8 cellular contexts compared by ENCODE assay signal in genomic region chr12:80472912-80473500, GRCh38. TPM values are rescaled to one million over a fixed set of nuclear protein-coding genes. Genes with fewer than 3 reads are reported as not detected.
DNase-seq lines count a peak whose midpoint lies in the region; ATAC-seq, FAIRE-seq and TF ChIP-seq lines count a peak whose summit lies in the region.

No MANE protein-coding gene starts in this region.

- H3K79me2 ChIP-seq in OCI-LY7 (ENCODE audit: insufficient read depth, low read depth, low read length) (no peaks in the 10 kb centered on the region), endothelial cell of umbilical vein (ENCODE audit: control insufficient read depth, insufficient read depth, low read length) (no peaks in the 10 kb centered on the region)

- H3K36me3 Mint-ChIP-seq in progenitor cell of endocrine pancreas (ENCODE audit: insufficient read depth): no peaks in the 10 kb centered on the region
- H3K36me3 Mint-ChIP-seq in stimulated activated memory B cell treated with anti-CD40 and anti-IgM and Interleukin-4, amounts not matched to agents 10 μg/mL and 1 μg/mL and 100 μg/mL, for 72 hours: no peaks in the 10 kb centered on the region

- H3K4me3 ChIP-seq in AG04449 (ENCODE audit: low read depth, low read length) (no peak overlapping the region), OCI-LY7 (ENCODE audit: low read depth, low read length, poor library complexity, severe bottlenecking) (no peak overlapping the region), endothelial cell of umbilical vein (replicated peaks in 1 of 3; ENCODE audit: insufficient read depth in 1 of 3, low read depth in 1 of 3, low read length in 3 of 3) (no peak overlapping the region)

- peak; percentile 43 for ATAC-seq in GM18520 (IDR thresholded peaks at IDR 0.05; ENCODE audit: unreplicated experiment)
- ATAC-seq in stimulated activated memory B cell treated with anti-CD40 and anti-IgM and Interleukin-4, amounts not matched to agents 10 μg/mL and 1 μg/mL and 100 μg/mL, for 72 hours: no peak

- H3K4me1 ChIP-seq in OCI-LY7 (ENCODE audit: insufficient read depth, low read length, poor library complexity, severe bottlenecking): no peaks in the 10 kb centered on the region
- H3K4me1 ChIP-seq in endothelial cell of umbilical vein (ENCODE audit: control insufficient read depth, extremely low read depth, insufficient read depth, low read length): no peaks in the 10 kb centered on the region

- no peaks in the 10 kb centered on the region for H3K9me1 ChIP-seq in endothelial cell of umbilical vein (replicated peaks; ENCODE audit: control insufficient read depth, extremely low read depth, insufficient read depth, low read length)

- H2AFZ ChIP-seq in OCI-LY7 (ENCODE audit: low read length) (0 out of 2 replicates have a peak overlapping the region, but pooled peaks have one; percentile 0), endothelial cell of umbilical vein (ENCODE audit: low read depth, low read length) (no peak overlapping the region)

- H3K27ac Mint-ChIP-seq in progenitor cell of endocrine pancreas: no peak overlapping the region
- H3K27ac Mint-ChIP-seq in stimulated activated memory B cell treated with anti-CD40 and anti-IgM and Interleukin-4, amounts not matched to agents 10 μg/mL and 1 μg/mL and 100 μg/mL, for 72 hours: no peak overlapping the region

- intact Hi-C loops in OCI-LY7 (cut with micrococcal nuclease; ENCODE audit: unreplicated experiment): loop anchor here (2.0 to 5.0 kb wide), 2 partner anchors 126 to 289 kb away; no protein-coding TSS in a partner anchor
- intact Hi-C loops in endothelial cell of umbilical vein (cut with micrococcal nuclease): loop anchor here (1.0 to 10.0 kb wide), 4 partner anchors 125 to 784 kb away; no protein-coding TSS in a partner anchor

- FAIRE-seq in endothelial cell of umbilical vein (lab: Jason Lieb, UNC): peak; percentile 75

- TF ChIP-seq CTCF in AG04449 (IDR thresholded peaks at IDR 0.05; ENCODE audit: insufficient read depth, low read length, missing control alignments) (peak; percentile 35), OCI-LY7 (conservative IDR thresholded peaks at IDR 0.05; ENCODE audit: low read length) (peak; percentile 86), endothelial cell of umbilical vein (IDR thresholded peaks at IDR 0.05; ENCODE audit: extremely low read depth in 1 of 2, insufficient read depth in 1 of 2, low read depth in 1 of 2, low read length in 2 of 2) (peak; percentile 31 to 49), progenitor cell of endocrine pancreas (IDR thresholded peaks at IDR 0.05; ENCODE audit: unreplicated experiment) (peak; percentile 60)

- no peaks in the 10 kb centered on the region for H3K4me1 Mint-ChIP-seq in progenitor cell of endocrine pancreas (ENCODE audit: low read depth)
- no peaks in the 10 kb centered on the region for H3K4me1 Mint-ChIP-seq in stimulated activated memory B cell treated with anti-CD40 and anti-IgM and Interleukin-4, amounts not matched to agents 10 μg/mL and 1 μg/mL and 100 μg/mL, for 72 hours

- H3K27ac ChIP-seq in OCI-LY7 (ENCODE audit: low read depth, low read length, poor library complexity, severe bottlenecking): no peak overlapping the region
- no peak overlapping the region for H3K27ac ChIP-seq in endothelial cell of umbilical vein (ENCODE audit: insufficient read depth, low read depth, low read length)

- no peaks in the 10 kb centered on the region for H3K27me3 Mint-ChIP-seq in progenitor cell of endocrine pancreas
- no peaks in the 10 kb centered on the region for H3K27me3 Mint-ChIP-seq in stimulated activated memory B cell treated with anti-CD40 and anti-IgM and Interleukin-4, amounts not matched to agents 10 μg/mL and 1 μg/mL and 100 μg/mL, for 72 hours

- dilution Hi-C loops in endothelial cell of umbilical vein (cut with MboI; ENCODE audit: extremely low pct_ligation_motif_present, low sequenced_read_pairs): no loop called here

- POLR2A ChIA-PET in AG04449 (lab: Yijun Ruan, JAX) (no interaction called here), OCI-LY7 (lab: Charles Lee) (no interaction called here), endothelial cell of umbilical vein (lab: Charles Lee) (no interaction called here)

- BruUV-seq in OCI-LY7 (replicated peaks; lab: Mats Ljungman, UMichigan): no TSS peak
- no TSS peak for BruUV-seq in endothelial cell of umbilical vein (replicated peaks; lab: Mats Ljungman, UMichigan)

- CTCF ChIA-PET in AG04449 (lab: Yijun Ruan, JAX): interaction anchor here (0.6 to 5.0 kb wide), 24 partner anchors 11 to 502 kb away, joined by 3 to 34 read pairs (median 4); no protein-coding TSS in a partner anchor
- CTCF ChIA-PET in OCI-LY7 (lab: Charles Lee; ENCODE audit: unreplicated experiment): no interaction called here
- CTCF ChIA-PET in endothelial cell of umbilical vein (lab: Charles Lee): interaction anchor here (0.6 to 2.2 kb wide), 20 partner anchors 13 to 785 kb away, joined by 3 to 29 read pairs (median 4); no protein-coding TSS in a partner anchor

- no peaks in the 10 kb centered on the region for H3K36me3 ChIP-seq in OCI-LY7 (ENCODE audit: insufficient read depth, low read length)
- no peaks in the 10 kb centered on the region for H3K36me3 ChIP-seq in endothelial cell of umbilical vein (ENCODE audit: control insufficient read depth in 2 of 2, extremely low read depth in 1 of 2, insufficient read depth in 2 of 2, low read length in 2 of 2)

- H3K9ac ChIP-seq in endothelial cell of umbilical vein (replicated peaks; ENCODE audit: extremely low read depth, insufficient read depth, low read length): no peak overlapping the region

- H4K20me1 ChIP-seq in OCI-LY7 (ENCODE audit: insufficient read depth, low read length) (no peaks in the 10 kb centered on the region), endothelial cell of umbilical vein (replicated peaks; ENCODE audit: control insufficient read depth, extremely low read depth, insufficient read depth, low read length) (no peaks in the 10 kb centered on the region)

- H3K4me2 ChIP-seq in OCI-LY7 (ENCODE audit: low read length): no peak overlapping the region
- no peak overlapping the region for H3K4me2 ChIP-seq in endothelial cell of umbilical vein (ENCODE audit: insufficient read depth, low read length)

- H3K9me3 ChIP-seq in OCI-LY7 (ENCODE audit: low read length) (no peaks in the 10 kb centered on the region), endothelial cell of umbilical vein (replicated peaks; ENCODE audit: control insufficient read depth, insufficient read depth, low read length) (no peaks in the 10 kb centered on the region)

- H3K9me2 ChIP-seq in OCI-LY7 (ENCODE audit: insufficient read depth, low read length): no peaks in the 10 kb centered on the region

- DNase-seq in AG04449 (ENCODE audit: low read depth, low spot score): peak; percentile 40
- DNase-seq in HT-29 (ENCODE audit: low spot score): peak; percentile 64
- peak; percentile 69 for DNase-seq in OCI-LY7 (ENCODE audit: low spot score)
- peak; percentile 65 for DNase-seq in endothelial cell of umbilical vein (ENCODE audit: low read depth, low spot score)
- DNase-seq in progenitor cell of endocrine pancreas (ENCODE audit: low spot score, unreplicated experiment): no peak
- DNase-seq in SKM-1 (lab: John Stamatoyannopoulos, UW; ENCODE audit: unreplicated experiment): no peak

- no peak overlapping the region for H3K4me3 Mint-ChIP-seq in progenitor cell of endocrine pancreas (ENCODE audit: low read depth)
- no peak overlapping the region for H3K4me3 Mint-ChIP-seq in stimulated activated memory B cell treated with anti-CD40 and anti-IgM and Interleukin-4, amounts not matched to agents 10 μg/mL and 1 μg/mL and 100 μg/mL, for 72 hours

- H3K9me3 Mint-ChIP-seq in progenitor cell of endocrine pancreas (ENCODE audit: low read depth): no peaks in the 10 kb centered on the region
- H3K9me3 Mint-ChIP-seq in stimulated activated memory B cell treated with anti-CD40 and anti-IgM and Interleukin-4, amounts not matched to agents 10 μg/mL and 1 μg/mL and 100 μg/mL, for 72 hours: no peaks in the 10 kb centered on the region

- H3K27me3 ChIP-seq in endothelial cell of umbilical vein (ENCODE audit: control insufficient read depth in 2 of 2, insufficient read depth in 2 of 2, low read length in 2 of 2): no peaks in the 10 kb centered on the region

- no peak for TF ChIP-seq POLR2A in endothelial cell of umbilical vein (IDR thresholded peaks at IDR 0.05; ENCODE audit: low read depth, low read length)

TF ChIP-seq in endothelial cell of umbilical vein, 7 proteins besides CTCF, POLR2A, EP300 and RAD21:
- no peak for TF ChIP-seq GATA2 (IDR thresholded peaks at IDR 0.05; ENCODE audit: insufficient read depth, insufficient read length, low read depth, low read length)
- TF ChIP-seq POLR2AphosphoS5 (IDR thresholded peaks at IDR 0.05; ENCODE audit: insufficient read depth, low read depth, low read length): no peak
- no peak for TF ChIP-seq MAX (IDR thresholded peaks at IDR 0.05; ENCODE audit: insufficient read depth, insufficient read length)
- TF ChIP-seq EZH2 (IDR thresholded peaks at IDR 0.05; ENCODE audit: borderline replicate concordance, low read depth, low read length, severe bottlenecking): no peak
- no peak for TF ChIP-seq FOS (IDR thresholded peaks at IDR 0.05; ENCODE audit: borderline replicate concordance, insufficient read depth, low read length)
- TF ChIP-seq JUN (IDR thresholded peaks at IDR 0.05; ENCODE audit: borderline replicate concordance, insufficient read depth, insufficient read length, low read depth): no peak
- TF ChIP-seq MYC (IDR thresholded peaks at IDR 0.05; ENCODE audit: low read depth, low read length): no peak

RNA-seq across cellular contexts. Expression of gene PTPRQ, which starts 29.0 kb away (rescaled TPM):
- total RNA-seq in HT-29 (2014; rRNA removed; shearing (Covaris generic)): not detected in 2 replicates
- not detected in 2 replicates for total RNA-seq in OCI-LY7 (2014; rRNA removed; shearing (Covaris generic))
- not detected in 2 replicates for total RNA-seq in OCI-LY7 (2022)
- total RNA-seq in endothelial cell of umbilical vein: not detected in 2 replicates
- polyA plus RNA-seq in endothelial cell of umbilical vein: not detected in 2 replicates
- polyA plus RNA-seq in endothelial cell of umbilical vein (2011; cell fraction: cytosol; rRNA removed): not detected in 2 replicates
- 0.01 TPM in 2 replicates for polyA plus RNA-seq in endothelial cell of umbilical vein (2011; cell fraction: nucleus; rRNA removed)
- not detected in 2 replicates for polyA plus RNA-seq in endothelial cell of umbilical vein (2012)
- polyA minus RNA-seq in endothelial cell of umbilical vein: 0.02 and 0.04 TPM in 2 replicates
- polyA minus RNA-seq in endothelial cell of umbilical vein (2011; cell fraction: cytosol; rRNA and poly(A)+ RNA removed): not detected
- 0.05 and 0.10 TPM in 2 replicates for polyA minus RNA-seq in endothelial cell of umbilical vein (2011; cell fraction: nucleus; rRNA and poly(A)+ RNA removed)
- 0.16 and 0.19 TPM in 2 replicates for total RNA-seq in progenitor cell of endocrine pancreas

Comparison
In these comparisons a context has a peak if more than half of its experiments do, and no peak if none do; other contexts are left out.
1. DNase-seq: peak in AG04449 (single experiment), HT-29 (single experiment), OCI-LY7 (single experiment) and endothelial cell of umbilical vein (single experiment); none in progenitor cell of endocrine pancreas (single experiment) and SKM-1 (single experiment).
2. CTCF ChIP-seq: peak in every context shown above with its lines; median percentile 86 in OCI-LY7; 60 in progenitor cell of endocrine pancreas; 40 in endothelial cell of umbilical vein; 35 in AG04449.